In the genomic region with DNA sequence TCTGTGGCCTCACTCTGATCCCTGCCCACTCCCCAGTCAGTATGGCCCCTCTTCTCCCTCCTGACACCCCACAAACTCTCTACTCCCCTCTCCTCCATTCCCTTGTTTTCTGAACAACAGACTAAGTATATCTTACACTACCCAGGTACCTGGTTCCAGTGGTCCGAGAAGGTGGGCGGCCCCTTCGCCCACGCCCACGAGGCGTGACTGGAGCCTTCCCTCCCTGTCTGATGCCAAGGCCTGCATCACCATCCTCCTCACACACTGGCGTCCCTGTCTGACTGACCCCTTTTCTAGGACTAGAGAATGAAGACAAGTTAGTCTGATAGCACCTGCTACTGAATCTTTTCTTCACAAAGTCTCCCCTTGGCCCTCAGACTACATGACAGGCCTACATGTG, we compare ENCODE assay signal across 19 cellular contexts.
"Had no signal": no experiment of that assay in that cellular context is flagged by ENCODE, and none has a peak within 500 bp of the region (broad histone marks: within the 10 kb centered on the region; RNA-seq: fewer than 3 reads in every experiment).

No MANE protein-coding gene starts in this region.

- H3K27ac Mint-ChIP-seq: natural killer cell treated with Interleukin-12 subunit alpha and Interleukin-12 subunit beta and Interleukin-15 and Interleukin-18, amount 100 ng/mL, for 72 hours; type B pancreatic cell had no signal

- ATAC-seq: esophagus mucosa, left lobe of liver, mucosa of descending colon, right lobe of liver had no signal

- H3K27me3 ChIP-seq: dorsolateral prefrontal cortex, heart right ventricle, neutrophil, right lobe of liver, suprapubic skin, thyroid gland had no signal

- H3K9me3 ChIP-seq: heart right ventricle, mucosa of descending colon, neutrophil, psoas muscle, right lobe of liver, suprapubic skin, thyroid gland had no signal

- H3K4me1 ChIP-seq: heart right ventricle, psoas muscle, right lobe of liver, suprapubic skin, thyroid gland had no signal

- DNase-seq: cortex of kidney; dorsolateral prefrontal cortex; effector CD8-positive, alpha-beta T cell; heart right ventricle; hypothalamus; mammary epithelial cell; mucosa of descending colon; psoas muscle; retina; right lobe of liver; stimulated activated CD4-positive, alpha-beta T cell treated with anti-CD3 and anti-CD28 coated beads, Interleukin-4, amount 100 ng/mL, for 24 hours; stimulated activated naive CD4-positive, alpha-beta T cell; thyroid gland had no signal

- H3K4me3 ChIP-seq: dorsolateral prefrontal cortex, heart right ventricle, mucosa of descending colon, psoas muscle, right lobe of liver, suprapubic skin, thyroid gland had no signal

- H3K27me3 Mint-ChIP-seq: natural killer cell treated with Interleukin-12 subunit alpha and Interleukin-12 subunit beta and Interleukin-15 and Interleukin-18, amount 100 ng/mL, for 72 hours; type B pancreatic cell had no signal

- H3K27ac ChIP-seq: heart right ventricle, neutrophil, psoas muscle, right lobe of liver, suprapubic skin, thyroid gland had no signal

- H3K4me3 Mint-ChIP-seq: natural killer cell treated with Interleukin-12 subunit alpha and Interleukin-12 subunit beta and Interleukin-15 and Interleukin-18, amount 100 ng/mL, for 72 hours; type B pancreatic cell had no signal

- H3K9me3 Mint-ChIP-seq: natural killer cell treated with Interleukin-12 subunit alpha and Interleukin-12 subunit beta and Interleukin-15 and Interleukin-18, amount 100 ng/mL, for 72 hours; type B pancreatic cell had no signal
